In the genomic region with DNA sequence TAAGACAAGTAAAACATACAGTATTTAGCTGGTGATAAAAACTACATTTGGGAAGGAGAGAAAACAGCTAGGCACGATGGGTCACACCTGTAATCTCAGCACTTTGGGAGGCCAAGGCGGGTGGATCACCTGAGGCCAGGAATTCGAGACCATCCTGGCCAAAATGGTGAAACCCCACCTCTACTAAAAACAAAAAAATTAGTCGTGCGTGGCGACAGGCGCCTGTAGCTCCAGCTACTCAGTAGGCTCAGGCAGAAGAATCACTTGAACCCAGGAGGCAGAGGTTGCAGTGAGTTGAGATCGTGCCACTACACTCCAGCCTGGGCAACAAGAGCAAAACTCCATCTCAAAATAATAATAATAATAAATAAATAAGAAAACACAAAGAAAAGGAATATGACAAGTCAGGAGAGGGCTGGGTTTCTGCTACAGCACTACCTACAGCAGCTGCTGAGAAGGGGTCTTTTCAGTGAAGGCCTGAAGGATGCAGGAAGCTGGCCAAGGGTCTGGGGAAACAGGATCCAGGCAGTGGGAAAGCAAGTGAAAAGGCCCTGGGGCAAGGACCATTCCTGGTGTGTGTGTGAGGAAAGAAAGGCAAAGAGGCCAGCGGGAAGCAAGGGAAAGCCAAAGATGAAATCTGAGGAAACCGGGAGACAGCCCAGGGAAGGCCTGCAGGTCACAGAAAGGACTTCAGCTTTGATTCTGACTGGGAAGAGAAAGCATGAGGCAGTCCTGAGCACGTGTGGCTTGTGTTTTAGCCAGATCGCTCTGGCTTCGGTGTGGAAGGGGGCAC, we compare ENCODE assay signal across 19 cellular contexts. TPM values are rescaled to one million over a fixed set of nuclear protein-coding genes. Genes with fewer than 3 reads are reported as not detected.
DNase-seq lines count a peak whose midpoint lies in the region; ATAC-seq and TF ChIP-seq lines count a peak whose summit lies in the region.
"Had no signal": no experiment of that assay in that cellular context is flagged by ENCODE, and none has a peak within 500 bp of the region (broad histone marks: within the 10 kb centered on the region; RNA-seq: fewer than 3 reads in every experiment).

No MANE protein-coding gene starts in this region.

- no peaks in the 10 kb centered on the region for H3K27me3 Mint-ChIP-seq in CD4-positive, alpha-beta memory T cell
- no peaks in the 10 kb centered on the region for H3K27me3 Mint-ChIP-seq in H9 (ENCODE audit: low read depth)
- H3K27me3 Mint-ChIP-seq in endodermal cell (ENCODE audit: insufficient read depth): no peaks in the 10 kb centered on the region
- H3K27me3 Mint-ChIP-seq: activated CD4-positive, alpha-beta memory T cell treated with anti-CD3 and anti-CD28 coated beads for 36 hours had no signal

- H2BK15ac ChIP-seq in H9 (ENCODE audit: low read depth, low read length): no peak overlapping the region
- H2BK15ac ChIP-seq in neuronal stem cell (ENCODE audit: low read length): no peak overlapping the region

- H2BK20ac ChIP-seq in H9 (ENCODE audit: low read depth, low read length, poor library complexity, severe bottlenecking): no peak overlapping the region

- H2AK5ac ChIP-seq in H9 (ENCODE audit: insufficient read length, low read length): no peak overlapping the region
- no peak overlapping the region for H2AK5ac ChIP-seq in neuronal stem cell (ENCODE audit: low read depth, low read length)

- CTCF ChIA-PET in CD4-positive, alpha-beta memory T cell (lab: Charles Lee; ENCODE audit: partially characterized antibody): interaction anchor here (1.2 to 1.6 kb wide), 3 partner anchors 41 to 81 kb away, joined by 3 to 6 read pairs (median 4); a partner anchor contains a TSS

- no peaks in the 10 kb centered on the region for H3K27me3 ChIP-seq in CD4-positive, alpha-beta memory T cell (ENCODE audit: insufficient read depth, low read length)
- H3K27me3 ChIP-seq in H9 (ENCODE audit: insufficient read depth, low read length): no peaks in the 10 kb centered on the region
- no peaks in the 10 kb centered on the region for H3K27me3 ChIP-seq in endodermal cell (ENCODE audit: control insufficient read depth, insufficient read depth, low read length, poor library complexity, severe bottlenecking)
- H3K27me3 ChIP-seq in neuronal stem cell (ENCODE audit: control insufficient read depth in 3 of 3, insufficient read depth in 3 of 3, low read depth in 1 of 3, low read length in 3 of 3): no peaks in the 10 kb centered on the region
- H3K27me3 ChIP-seq: dorsolateral prefrontal cortex, left lung, tibial nerve had no signal

- H4K5ac ChIP-seq in H9 (ENCODE audit: insufficient read length, low read depth, low read length): no peak overlapping the region

- no peak overlapping the region for H3K4me3 ChIP-seq in CD4-positive, alpha-beta memory T cell (ENCODE audit: low read length in 2 of 2)
- no peak overlapping the region for H3K4me3 ChIP-seq in endodermal cell (ENCODE audit: low read length)
- no peak overlapping the region for H3K4me3 ChIP-seq in neuronal stem cell (ENCODE audit: low read length in 2 of 2)
- H3K4me3 ChIP-seq: dorsolateral prefrontal cortex, left lung, tibial nerve had no signal

- no peak overlapping the region for H3K4me2 ChIP-seq in H9 (ENCODE audit: insufficient read depth, insufficient read length, low read length)
- H3K4me2 ChIP-seq in neuronal stem cell (ENCODE audit: insufficient read depth, low read length, poor library complexity, severe bottlenecking): no peak overlapping the region

- H3K9ac ChIP-seq in H9 (ENCODE audit: extremely low read depth, insufficient read length, low read length) (no peak overlapping the region), endodermal cell (ENCODE audit: extremely low read depth, low read length, poor library complexity, severe bottlenecking) (no peak overlapping the region), neuronal stem cell (ENCODE audit: low read depth, low read length, poor library complexity) (peak overlapping the region; percentile 39)

- H3K36me3 ChIP-seq in CD4-positive, alpha-beta memory T cell (ENCODE audit: insufficient read depth, low read length): peaks cover 27% of the 10 kb centered on the region
- peaks cover 7% of the 10 kb centered on the region for H3K36me3 ChIP-seq in endodermal cell (ENCODE audit: control insufficient read depth, insufficient read depth, low read length)
- peaks cover 3 to 43% of the 10 kb centered on the region in 2 donors for H3K36me3 ChIP-seq in neuronal stem cell (replicated peaks in 1 of 2; ENCODE audit: control insufficient read depth in 2 of 2, insufficient read depth in 2 of 2, low read length in 2 of 2)

- no peaks in the 10 kb centered on the region for H4K20me1 ChIP-seq in H9 (ENCODE audit: control insufficient read depth, insufficient read depth, insufficient read length)

- no peak overlapping the region for H4K91ac ChIP-seq in H9 (ENCODE audit: insufficient read length, low read depth, low read length)
- no peak overlapping the region for H4K91ac ChIP-seq in neuronal stem cell (ENCODE audit: low read depth, low read length, poor library complexity)

- TF ChIP-seq CTCF in H9 (conservative IDR thresholded peaks at IDR 0.05) (no peak), endodermal cell (conservative IDR thresholded peaks at IDR 0.05) (no peak)

- H3K56ac ChIP-seq in H9 (ENCODE audit: insufficient read length, low read depth, low read length): no peak overlapping the region

- H3K4me1 ChIP-seq in CD4-positive, alpha-beta memory T cell (ENCODE audit: insufficient read depth, low read length): peaks cover 39% of the 10 kb centered on the region
- H3K4me1 ChIP-seq in H9 (ENCODE audit: insufficient read depth, low read length) (no peaks in the 10 kb centered on the region), endodermal cell (ENCODE audit: control insufficient read depth, insufficient read depth, low read length) (no peaks in the 10 kb centered on the region), neuronal stem cell (ENCODE audit: control insufficient read depth in 2 of 2, insufficient read depth in 1 of 2, low read depth in 1 of 2, low read length in 2 of 2) (peaks cover 0 to 2% of the 10 kb centered on the region in 2 donors)

- no peak overlapping the region for H3K23ac ChIP-seq in H9 (ENCODE audit: insufficient read length, low read depth, low read length)
- no peak overlapping the region for H3K23ac ChIP-seq in neuronal stem cell (ENCODE audit: low read depth, low read length, poor library complexity)

- H2BK120ac ChIP-seq in H9 (ENCODE audit: low read depth, low read length, poor library complexity, severe bottlenecking): no peak overlapping the region
- H2BK120ac ChIP-seq in neuronal stem cell (ENCODE audit: low read depth, low read length): no peak overlapping the region

- intact Hi-C loops in CD4-positive, alpha-beta memory T cell (cut with micrococcal nuclease): no loop called here

- H3T11ph ChIP-seq in H9 (ENCODE audit: low read length): no peak overlapping the region

- peak overlapping the region in 2 of 8 donors; percentile 22 to 50 for H3K4me3 Mint-ChIP-seq in CD4-positive, alpha-beta memory T cell
- H3K4me3 Mint-ChIP-seq in H9 (no peak overlapping the region), endodermal cell (no peak overlapping the region)
- H3K4me3 Mint-ChIP-seq: activated CD4-positive, alpha-beta memory T cell treated with anti-CD3 and anti-CD28 coated beads for 36 hours had no signal

- H3K4ac ChIP-seq in H9 (ENCODE audit: low read depth, low read length) (no peak overlapping the region), neuronal stem cell (ENCODE audit: low read length) (no peak overlapping the region)

- H3K79me2 ChIP-seq in H9 (ENCODE audit: insufficient read depth, low read length): peaks cover 17% of the 10 kb centered on the region; the same call in 1 of the 2 replicates

- no peaks in the 10 kb centered on the region for H3K9me3 ChIP-seq in CD4-positive, alpha-beta memory T cell (ENCODE audit: control insufficient read depth in 1 of 2, low read length in 2 of 2)
- H3K9me3 ChIP-seq in H9 (ENCODE audit: control insufficient read depth, low read depth, low read length): no peaks in the 10 kb centered on the region
- no peaks in the 10 kb centered on the region for H3K9me3 ChIP-seq in endodermal cell (ENCODE audit: control insufficient read depth, low read length)
- H3K9me3 ChIP-seq in neuronal stem cell (replicated peaks in 1 of 2; ENCODE audit: control insufficient read depth in 2 of 2, insufficient read depth in 1 of 2, low read depth in 1 of 2, low read length in 2 of 2): no peaks in the 10 kb centered on the region
- H3K9me3 ChIP-seq: left lung, tibial nerve had no signal

- WGBS in H9 (ENCODE audit: extremely low coverage, insufficient read length, low lambda C conversion rate): no CpG with 5 or more reads among the region's 13 CpGs
- 93 to 96% methylated on average over 8 to 12 of the region's 13 CpGs for WGBS in endodermal cell (ENCODE audit: insufficient coverage in 1 of 2, insufficient read length in 1 of 2), 2 experiments
- no CpG with 5 or more reads among the region's 13 CpGs for WGBS in neuronal stem cell (ENCODE audit: extremely low coverage in 2 of 2, insufficient read length in 2 of 2, insufficient replicate concordance in 1 of 2), 2 donors

- H3K36me3 Mint-ChIP-seq in CD4-positive, alpha-beta memory T cell: peaks cover 20 to 46% of the 10 kb centered on the region in 2 donors
- H3K36me3 Mint-ChIP-seq in H9 (ENCODE audit: insufficient read depth in 1 of 3, low read depth in 3 of 3): peaks cover 0 to 13% (median 0%) of the 10 kb centered on the region in 3 experiments; a peak in 4 of 7 replicates
- H3K36me3 Mint-ChIP-seq in endodermal cell (ENCODE audit: low read depth): peaks cover 13% of the 10 kb centered on the region

- no peaks in the 10 kb centered on the region for H3K9me3 Mint-ChIP-seq in CD4-positive, alpha-beta memory T cell
- no peaks in the 10 kb centered on the region for H3K9me3 Mint-ChIP-seq in H9
- no peaks in the 10 kb centered on the region for H3K9me3 Mint-ChIP-seq in endodermal cell
- H3K9me3 Mint-ChIP-seq: activated CD4-positive, alpha-beta memory T cell treated with anti-CD3 and anti-CD28 coated beads for 36 hours had no signal

- no peak overlapping the region for H3K27ac ChIP-seq in CD4-positive, alpha-beta memory T cell (ENCODE audit: low read depth, low read length)
- no peak overlapping the region for H3K27ac ChIP-seq in H9 (ENCODE audit: insufficient read length, low read depth, low read length)
- H3K27ac ChIP-seq in endodermal cell (ENCODE audit: low read depth, low read length): no peak overlapping the region
- H3K27ac ChIP-seq in neuronal stem cell (replicated peaks; ENCODE audit: low read length): no peak overlapping the region
- H3K27ac ChIP-seq: left lung, tibial nerve had no signal

- H3K27ac Mint-ChIP-seq in CD4-positive, alpha-beta memory T cell: peak overlapping the region in 5 of 7 donors; percentile 16 to 83 (median 67)
- peak overlapping the region; percentile 15 to 88 (median 65); a peak in 6 of 7 replicates for H3K27ac Mint-ChIP-seq in H9
- peak overlapping the region; percentile 16 for H3K27ac Mint-ChIP-seq in endodermal cell
- H3K27ac Mint-ChIP-seq: activated CD4-positive, alpha-beta memory T cell treated with anti-CD3 and anti-CD28 coated beads for 36 hours had no signal

- H3K14ac ChIP-seq in H9 (ENCODE audit: insufficient read depth, low read length): no peak overlapping the region
- H3K14ac ChIP-seq in neuronal stem cell (ENCODE audit: low read length): no peak overlapping the region

- peaks cover 50 to 76% (median 62%) of the 10 kb centered on the region in 4 donors for H3K4me1 Mint-ChIP-seq in CD4-positive, alpha-beta memory T cell
- H3K4me1 Mint-ChIP-seq in H9 (peaks cover 12 to 13% of the 10 kb centered on the region in 2 experiments; a peak in 3 of 4 replicates), endodermal cell (peaks cover 3% of the 10 kb centered on the region)

- no peaks in the 10 kb centered on the region for H3K23me2 ChIP-seq in H9 (ENCODE audit: insufficient read length, low read depth, low read length, poor library complexity, severe bottlenecking)

- POLR2A ChIA-PET in CD4-positive, alpha-beta memory T cell (lab: Charles Lee; ENCODE audit: partially characterized antibody): interaction anchor here (1.1 to 4.7 kb wide), 2 partner anchors 9 to 10 kb away, joined by 3 to 20 read pairs; a partner anchor contains a TSS

- H2BK12ac ChIP-seq in H9 (ENCODE audit: insufficient read length, low read depth, low read length) (no peak overlapping the region), neuronal stem cell (ENCODE audit: low read length) (no peak overlapping the region)

- no peak for ATAC-seq in GM18511 (IDR thresholded peaks at IDR 0.05; ENCODE audit: unreplicated experiment)
- ATAC-seq: left lung had no signal

- peaks cover 5% of the 10 kb centered on the region for H3K79me1 ChIP-seq in H9 (ENCODE audit: insufficient read depth, low read depth, low read length, poor library complexity, severe bottlenecking)
- peaks cover 18% of the 10 kb centered on the region for H3K79me1 ChIP-seq in neuronal stem cell (ENCODE audit: low read depth, low read length)

- no peak overlapping the region for H3K18ac ChIP-seq in H9 (ENCODE audit: insufficient read length, low read depth, low read length)
- H3K18ac ChIP-seq in neuronal stem cell (ENCODE audit: low read length): no peak overlapping the region

- H2BK5ac ChIP-seq in H9 (ENCODE audit: insufficient read length, low read length): no peak overlapping the region
- no peak overlapping the region for H2BK5ac ChIP-seq in neuronal stem cell (ENCODE audit: low read length)

- no peak overlapping the region for H4K8ac ChIP-seq in H9 (replicated peaks; ENCODE audit: insufficient read length, low read depth, low read length)
- no peak overlapping the region for H4K8ac ChIP-seq in neuronal stem cell (ENCODE audit: low read depth, low read length)

- H2AFZ ChIP-seq in H9 (ENCODE audit: low read length) (no peak overlapping the region), neuronal stem cell (ENCODE audit: low read length) (no peak overlapping the region)

- DNase-seq in CD4-positive, alpha-beta memory T cell: no peak
- DNase-seq in H9: no peak
- no peak for DNase-seq in endodermal cell
- DNase-seq in neuronal stem cell (ENCODE audit: low spot score): no peak
- no peak for DNase-seq in stimulated activated CD4-positive, alpha-beta T cell treated with anti-CD3 and anti-CD28 coated beads, Interleukin-2, amount 100 ng/mL, for 48 hours
- no peak for DNase-seq in NCI-H1694 (lab: John Stamatoyannopoulos, UW)
- DNase-seq: activated CD4-positive, alpha-beta memory T cell treated with anti-CD3 and anti-CD28 coated beads for 36 hours; activated T-cell treated with anti-CD3 and anti-CD28 coated beads for 4 hours; DMS 273 treated with DMSO at 0.1 percent for 48 hours; dorsolateral prefrontal cortex; GF-D8; left lung; NCI-H1417 treated with DMSO at 0.1 percent for 48 hours; occipital lobe; SIG-M5; stimulated activated naive CD4-positive, alpha-beta T cell; T-helper 1 cell had no signal

RNA-seq across cellular contexts. Expression of a gene that starts 10.6 kb away (rescaled TPM):
- total RNA-seq in CD4-positive, alpha-beta memory T cell: 100 to 1,000 TPM; 137 to 140 TPM
- polyA plus RNA-seq in CD4-positive, alpha-beta memory T cell: 10 to 100 TPM; 53.9 to 61.4 TPM
- total RNA-seq in H9 (2021) (46.8 and 48.7 TPM in 2 replicates), endodermal cell (10 to 100 TPM; 59.7 to 62.9 TPM)
- polyA plus RNA-seq in endodermal cell (2013, experiment 1 of 2): 69.3 TPM
- 64.4 TPM for polyA plus RNA-seq in endodermal cell (2013, experiment 2 of 2)
- 59.6 TPM for polyA plus RNA-seq in neuronal stem cell (2013, experiment 1 of 2)
- 60.5 TPM for polyA plus RNA-seq in neuronal stem cell (2013, experiment 2 of 2)

RNA-seq across cellular contexts. Expression of a gene that starts 38.8 kb away (rescaled TPM):
- 10 to 100 TPM; 20.1 to 23.0 TPM for total RNA-seq in CD4-positive, alpha-beta memory T cell
- polyA plus RNA-seq in CD4-positive, alpha-beta memory T cell: 10 to 100 TPM in 1 of 2 donors, 1 to 10 TPM in 1; 9.9 to 11.4 TPM
- total RNA-seq in H9 (2021) (34.2 and 38.2 TPM in 2 replicates), endodermal cell (10 to 100 TPM; 49.5 to 68.3 TPM)
- polyA plus RNA-seq in endodermal cell (2013, experiment 1 of 2): 73.7 TPM
- 66.8 TPM for polyA plus RNA-seq in endodermal cell (2013, experiment 2 of 2)
- 43.5 TPM for polyA plus RNA-seq in neuronal stem cell (2013, experiment 1 of 2)
- polyA plus RNA-seq in neuronal stem cell (2013, experiment 2 of 2): 44.6 TPM

RNA-seq across cellular contexts. Expression of a gene that starts 39.0 kb away (rescaled TPM):
- under 1 TPM in 1 of 2 experiments, not detected in 1; 0.19 TPM for total RNA-seq in CD4-positive, alpha-beta memory T cell
- polyA plus RNA-seq in CD4-positive, alpha-beta memory T cell: 1 to 10 TPM in 1 of 2 donors, not detected in 1; 1.2 TPM
- 0.15 TPM in 1 of 2 replicates, not detected in the other for total RNA-seq in H9 (2021)
- total RNA-seq in endodermal cell: under 1 TPM; 0.59 to 0.66 TPM
- 0.57 TPM for polyA plus RNA-seq in endodermal cell (2013, experiment 1 of 2)
- polyA plus RNA-seq in endodermal cell (2013, experiment 2 of 2): 0.54 TPM
- polyA plus RNA-seq in neuronal stem cell (2013, experiment 1 of 2): 0.21 TPM
- polyA plus RNA-seq in neuronal stem cell (2013, experiment 2 of 2): 0.24 TPM
- total RNA-seq: activated CD4-positive, alpha-beta memory T cell treated with anti-CD3 and anti-CD28 coated beads for 36 hours had no signal

Comparison
In these comparisons a context has a peak if more than half of its experiments do, and no peak if none do; other contexts are left out.
1. H3K27ac Mint-ChIP-seq: peak in every context shown above with its lines; median percentile 67 in CD4-positive, alpha-beta memory T cell; 65 in H9; 16 in endodermal cell.